Comparison of ENCODE assay signal across 1 cellular context in genomic region chr5:135173662-135174290, GRCh38.
A peak's percentile ranks its signal among the peaks of the same experiment; 100 is the strongest.
TF ChIP-seq lines count a peak whose summit lies in the region.

No MANE protein-coding gene starts in this region.

TF ChIP-seq in K562, 482 proteins besides CTCF, POLR2A, EP300 and RAD21 (continued from another document and continues in another):
- peak; percentile 38; the same call in 1 of the 2 replicates for TF ChIP-seq HES1 (IDR thresholded peaks at IDR 0.05; ENCODE audit: low read depth)
- no peak for TF ChIP-seq ZNF707 (CRISPR knock-in tag; conservative IDR thresholded peaks at IDR 0.05)
- TF ChIP-seq ZNF586 (CRISPR knock-in tag; conservative IDR thresholded peaks at IDR 0.05): no peak
- TF ChIP-seq LEF1 (IDR thresholded peaks at IDR 0.05): peak; percentile 82; the same call in 1 of the 2 replicates
- peak; percentile 24 for TF ChIP-seq CCNT2 (IDR thresholded peaks at IDR 0.05; ENCODE audit: borderline replicate concordance, extremely low read depth, insufficient read length, low read depth, low read length)
- TF ChIP-seq POLR3G (IDR thresholded peaks at IDR 0.05; ENCODE audit: extremely low read depth, insufficient read length, insufficient replicate concordance): no peak
- TF ChIP-seq MAFK (IDR thresholded peaks at IDR 0.05; ENCODE audit: low read length): peak; percentile 14; the same call in 1 of the 2 replicates
- no peak for TF ChIP-seq POLR2G (IDR thresholded peaks at IDR 0.05; ENCODE audit: low read depth, low read length)
- no peak for TF ChIP-seq ZNF79 (CRISPR knock-in tag; IDR thresholded peaks at IDR 0.05; ENCODE audit: low read depth)
- TF ChIP-seq KLF1 (tag; IDR thresholded peaks at IDR 0.05): no peak
- TF ChIP-seq HDAC1 (IDR thresholded peaks at IDR 0.05): peak in 1 of 2 experiments; percentile 83; a peak in 2 of 4 replicates
- TF ChIP-seq ARID1B (IDR thresholded peaks at IDR 0.05): peak; percentile 93
- TF ChIP-seq GATAD2B (IDR thresholded peaks at IDR 0.05; ENCODE audit: borderline replicate concordance): 0 out of 2 replicates have a peak, but pooled peaks have one; percentile 34
- TF ChIP-seq ZFX (CRISPR knock-in tag; IDR thresholded peaks at IDR 0.05): peak; percentile 53; the same call in 1 of the 2 replicates
- TF ChIP-seq ID3 (CRISPR knock-in tag; IDR thresholded peaks at IDR 0.05): no peak
- 0 out of 2 replicates have a peak, but pooled peaks have one; percentile 15 for TF ChIP-seq ID3 (tag; IDR thresholded peaks at IDR 0.05)
- peak; percentile 57 for TF ChIP-seq GABPB1 (CRISPR knock-in tag; IDR thresholded peaks at IDR 0.05)
- no peak for TF ChIP-seq TRIM25 (IDR thresholded peaks at IDR 0.05; ENCODE audit: borderline replicate concordance)
- no peak for TF ChIP-seq BRCA1 (IDR thresholded peaks at IDR 0.05)
- TF ChIP-seq BRCA1 (CRISPR knock-in tag; IDR thresholded peaks at IDR 0.05): no peak
- TF ChIP-seq C11orf30 (IDR thresholded peaks at IDR 0.05; ENCODE audit: low read depth): peak; percentile 45; the same call in 1 of the 2 replicates
- no peak for TF ChIP-seq HDAC6 (IDR thresholded peaks at IDR 0.05; ENCODE audit: low read depth, low read length)
- TF ChIP-seq NCOR1 (IDR thresholded peaks at IDR 0.05): peak; percentile 86
- TF ChIP-seq TAF1 (IDR thresholded peaks at IDR 0.05; ENCODE audit: control insufficient read depth, extremely low read depth, insufficient read depth, low read length, severe bottlenecking): no peak
- TF ChIP-seq SMC3 (conservative IDR thresholded peaks at IDR 0.05; ENCODE audit: insufficient read depth, low read depth, low read length): no peak
- peak; percentile 82 for TF ChIP-seq POLR2AphosphoS5 (IDR thresholded peaks at IDR 0.05; ENCODE audit: control insufficient read depth, insufficient read depth, low read depth, low read length)
- no peak for TF ChIP-seq ZNF764 (CRISPR knock-in tag; IDR thresholded peaks at IDR 0.05; ENCODE audit: low read depth)
- peak; percentile 88 for TF ChIP-seq TEAD4 (IDR thresholded peaks at IDR 0.05; ENCODE audit: low read length)
- TF ChIP-seq TEAD4 (CRISPR knock-in tag; IDR thresholded peaks at IDR 0.05; ENCODE audit: borderline replicate concordance): no peak
- peak; percentile 48 to 56; a peak in 3 of 4 replicates for TF ChIP-seq NRF1 (conservative IDR thresholded peaks at IDR 0.05 in 1 of 2, IDR thresholded peaks at IDR 0.05 in 1 of 2)
- TF ChIP-seq HMBOX1 (IDR thresholded peaks at IDR 0.05): peak; percentile 66; the same call in 1 of the 2 replicates
- TF ChIP-seq ETV1 (tag; conservative IDR thresholded peaks at IDR 0.05; ENCODE audit: low read depth): no peak
- TF ChIP-seq STAT6 (CRISPR knock-in tag; IDR thresholded peaks at IDR 0.05): no peak
- peak in 1 of 2 experiments; percentile 79; a peak in 2 of 4 replicates for TF ChIP-seq ARNT (IDR thresholded peaks at IDR 0.05)
- peak; percentile 83 for TF ChIP-seq GATA2 (CRISPR knock-in tag; IDR thresholded peaks at IDR 0.05)
- peak; percentile 91 for TF ChIP-seq DPF2 (IDR thresholded peaks at IDR 0.05)
- TF ChIP-seq SRSF3 (IDR thresholded peaks at IDR 0.05; ENCODE audit: insufficient read depth, low read length): no peak
- peak; percentile 89 for TF ChIP-seq TAL1 (IDR thresholded peaks at IDR 0.05)
- peak; percentile 42; the same call in 1 of the 2 replicates for TF ChIP-seq KAT7 (CRISPR knock-in tag; IDR thresholded peaks at IDR 0.05; ENCODE audit: borderline replicate concordance)
- no peak for TF ChIP-seq ZNF639 (CRISPR knock-in tag; conservative IDR thresholded peaks at IDR 0.05 in 1 of 2, IDR thresholded peaks at IDR 0.05 in 1 of 2)
- TF ChIP-seq FOS (IDR thresholded peaks at IDR 0.05; ENCODE audit: extremely low read depth, insufficient read length): no peak
- peak; percentile 72 for TF ChIP-seq DACH1 (IDR thresholded peaks at IDR 0.05; ENCODE audit: partially characterized antibody)
- peak; percentile 90 for TF ChIP-seq CBFA2T2 (conservative IDR thresholded peaks at IDR 0.05)
- TF ChIP-seq ZNF24 (IDR thresholded peaks at IDR 0.05): no peak
- TF ChIP-seq ZMIZ1 (IDR thresholded peaks at IDR 0.05; ENCODE audit: low read depth in 2 of 2, low read length in 2 of 2): peak in 1 of 2 experiments; percentile 74; a peak in 1 of 4 replicates
- peak; percentile 91 for TF ChIP-seq SOX6 (IDR thresholded peaks at IDR 0.05)
- TF ChIP-seq FOXM1 (IDR thresholded peaks at IDR 0.05; ENCODE audit: low read depth): peak; percentile 49; the same call in 1 of the 2 replicates
- TF ChIP-seq FOXM1 (CRISPR knock-in tag; IDR thresholded peaks at IDR 0.05; ENCODE audit: low read depth): no peak
- TF ChIP-seq HDAC2 (IDR thresholded peaks at IDR 0.05): peak; percentile 75
- no peak for TF ChIP-seq ZFPM2 (CRISPR knock-in tag; IDR thresholded peaks at IDR 0.05)
- TF ChIP-seq WHSC1 (IDR thresholded peaks at IDR 0.05; ENCODE audit: low read length): no peak
- peak; percentile 44 for TF ChIP-seq BHLHE40 (IDR thresholded peaks at IDR 0.05; ENCODE audit: low read length)
- no peak for TF ChIP-seq POLR2H (tag; IDR thresholded peaks at IDR 0.05; ENCODE audit: low read depth)
- TF ChIP-seq ZNF561 (CRISPR knock-in tag; conservative IDR thresholded peaks at IDR 0.05): no peak
- peak; percentile 57 to 76; a peak in 3 of 4 replicates for TF ChIP-seq TRIM24 (IDR thresholded peaks at IDR 0.05)
- peak; percentile 65; the same call in 1 of the 2 replicates for TF ChIP-seq LCOR (CRISPR knock-in tag; IDR thresholded peaks at IDR 0.05)
- no peak for TF ChIP-seq USF1 (CRISPR knock-in tag; IDR thresholded peaks at IDR 0.05)
- peak; percentile 60; the same call in 1 of the 2 replicates for TF ChIP-seq DMBX1 (CRISPR knock-in tag; IDR thresholded peaks at IDR 0.05; ENCODE audit: borderline replicate concordance)
- TF ChIP-seq PREB (CRISPR knock-in tag; IDR thresholded peaks at IDR 0.05): 0 out of 2 replicates have a peak, but pooled peaks have one; percentile 96
